Comparison of ENCODE assay signal across 8 cellular contexts in the genomic region with DNA sequence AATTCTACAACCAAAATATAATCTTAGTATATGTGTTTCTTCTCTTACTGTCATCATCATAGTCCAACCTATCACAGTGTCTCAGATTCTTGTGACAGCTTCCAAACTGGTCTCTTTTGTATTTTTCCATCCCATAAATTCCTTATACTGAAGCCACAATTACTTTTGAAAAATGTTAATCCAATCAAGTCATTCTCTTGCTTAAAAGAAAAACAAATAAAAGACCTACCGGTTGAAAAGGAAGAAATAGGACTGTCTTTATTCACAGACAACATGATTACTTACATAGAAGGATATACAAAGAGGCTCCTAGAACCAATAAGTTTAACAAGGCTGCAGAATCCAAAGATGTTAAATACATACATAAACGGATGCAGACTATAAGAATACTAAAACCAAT.
"Had no signal": no experiment of that assay in that cellular context is flagged by ENCODE, and none has a peak within 500 bp of the region (broad histone marks: within the 10 kb centered on the region; RNA-seq: fewer than 3 reads in every experiment).

No MANE protein-coding gene starts in this region.

- H3K4me3 Mint-ChIP-seq: GM23338, H9 had no signal

- H3K4me2 ChIP-seq: GM23338 had no signal

- H2AFZ ChIP-seq: GM23338 had no signal

- DNase-seq: H9, HCEC 1CT, KBM-7 had no signal

- H3K27ac Mint-ChIP-seq: GM23338, H9, IgD-negative memory B cell had no signal

- H3K9me3 Mint-ChIP-seq: GM23338, H9 had no signal

- H3K27me3 Mint-ChIP-seq: IgD-negative memory B cell had no signal

- H3K27ac ChIP-seq: HL-60 had no signal

- FAIRE-seq: H1, HepG2 had no signal

- ATAC-seq: GM23338, HepG2 had no signal

- H3K4me3 ChIP-seq: GM23338 had no signal
